ENCODE assay signal across 22 cellular contexts in genomic region chr20:62226707-62227590, GRCh38. TPM values are rescaled to one million over a fixed set of nuclear protein-coding genes. Genes with fewer than 3 reads are reported as not detected.
"Had no signal": no experiment of that assay in that cellular context is flagged by ENCODE, and none has a peak within 500 bp of the region (broad histone marks: within the 10 kb centered on the region; RNA-seq: fewer than 3 reads in every experiment).

No MANE protein-coding gene starts in this region.

- FAIRE-seq: kidney had no signal

- H3K9me3 Mint-ChIP-seq: activated CD8-positive, alpha-beta T cell treated with anti-CD3 and anti-CD28 coated beads for 36 hours; activated naive CD8-positive, alpha-beta T cell treated with anti-CD3 and anti-CD28 coated beads, Interleukin-2, amount 50 U/mL, for 24 hours; activated T-helper 2 cell treated with anti-CD3 and anti-CD28 coated beads, Interferon-gamma antibody, Interleukin-2, Interleukin-4, amounts not matched to agents 10 μg/mL and 5 μg/mL and 100 μg/mL, durations not matched to agents 14 hours and 24 hours and 36 hours; mesothelial cell of epicardium; nephron; WTC11 had no signal

- H3K4me3 Mint-ChIP-seq: activated CD8-positive, alpha-beta T cell treated with anti-CD3 and anti-CD28 coated beads for 36 hours; activated naive CD8-positive, alpha-beta T cell treated with anti-CD3 and anti-CD28 coated beads, Interleukin-2, amount 50 U/mL, for 24 hours; mesothelial cell of epicardium; nephron; WTC11 had no signal

- H3K4me3 ChIP-seq: breast epithelium, lung, thyroid gland had no signal

- H3K36me3 ChIP-seq: breast epithelium, thyroid gland had no signal

- H3K36me3 Mint-ChIP-seq: mesothelial cell of epicardium, WTC11 had no signal

- H3K27ac Mint-ChIP-seq: activated CD8-positive, alpha-beta T cell treated with anti-CD3 and anti-CD28 coated beads for 36 hours; activated naive CD8-positive, alpha-beta T cell treated with anti-CD3 and anti-CD28 coated beads, Interleukin-2, amount 50 U/mL, for 24 hours; activated T-helper 2 cell treated with anti-CD3 and anti-CD28 coated beads, Interferon-gamma antibody, Interleukin-2, Interleukin-4, amounts not matched to agents 10 μg/mL and 5 μg/mL and 100 μg/mL, durations not matched to agents 14 hours and 24 hours and 36 hours; mesothelial cell of epicardium; nephron; WTC11 had no signal

- H3K9me3 ChIP-seq: breast epithelium, thyroid gland had no signal

- H3K4me1 ChIP-seq: breast epithelium, thyroid gland had no signal

- DNase-seq: activated CD4-positive, alpha-beta T cell treated with anti-CD3 and anti-CD28 coated beads for 48 hours; activated CD8-positive, alpha-beta T cell treated with anti-CD3 and anti-CD28 coated beads for 36 hours; activated naive CD4-positive, alpha-beta T cell treated with Interleukin-2 at 50 U/mL for 16 hours; activated naive CD8-positive, alpha-beta T cell treated with anti-CD3 and anti-CD28 coated beads, Interleukin-2, amount 50 U/mL, for 24 hours; activated T-cell treated with anti-CD3 and anti-CD28 coated beads, Interleukin-2, amount 50 U/mL, for 1 hour; aorta; effector CD8-positive, alpha-beta T cell; foreskin fibroblast; kidney; occipital lobe; stimulated activated naive CD4-positive, alpha-beta T cell; SW 1271; thyroid gland had no signal

- H3K27ac ChIP-seq: breast epithelium, thyroid gland had no signal

- H3K27me3 ChIP-seq: thyroid gland had no signal

- H3K4me1 Mint-ChIP-seq: activated naive CD8-positive, alpha-beta T cell treated with anti-CD3 and anti-CD28 coated beads, Interleukin-2, amount 50 U/mL, for 24 hours; mesothelial cell of epicardium; nephron had no signal

RNA-seq across cellular contexts. Expression of gene HRH3, which starts 6.9 kb away (rescaled TPM):
- total RNA-seq: activated CD8-positive, alpha-beta T cell treated with anti-CD3 and anti-CD28 coated beads for 36 hours; activated T-helper 2 cell treated with anti-CD3 and anti-CD28 coated beads, Interferon-gamma antibody, Interleukin-2, Interleukin-4, amounts not matched to agents 10 μg/mL and 5 μg/mL and 100 μg/mL, durations not matched to agents 14 hours and 24 hours and 36 hours; aorta; breast epithelium; kidney; left lobe of liver; lung; mesothelial cell of epicardium; renal cortical epithelial cell; T-helper 2 cell treated with Interferon-gamma antibody and Interleukin-4, amounts not matched to agents 100 ng/mL and 5 ng/mL, for 36 hours; thyroid gland had no signal
- polyA plus RNA-seq: aorta, lung had no signal
